Comparison of ENCODE assay signal across 1 cellular context in the genomic region with DNA sequence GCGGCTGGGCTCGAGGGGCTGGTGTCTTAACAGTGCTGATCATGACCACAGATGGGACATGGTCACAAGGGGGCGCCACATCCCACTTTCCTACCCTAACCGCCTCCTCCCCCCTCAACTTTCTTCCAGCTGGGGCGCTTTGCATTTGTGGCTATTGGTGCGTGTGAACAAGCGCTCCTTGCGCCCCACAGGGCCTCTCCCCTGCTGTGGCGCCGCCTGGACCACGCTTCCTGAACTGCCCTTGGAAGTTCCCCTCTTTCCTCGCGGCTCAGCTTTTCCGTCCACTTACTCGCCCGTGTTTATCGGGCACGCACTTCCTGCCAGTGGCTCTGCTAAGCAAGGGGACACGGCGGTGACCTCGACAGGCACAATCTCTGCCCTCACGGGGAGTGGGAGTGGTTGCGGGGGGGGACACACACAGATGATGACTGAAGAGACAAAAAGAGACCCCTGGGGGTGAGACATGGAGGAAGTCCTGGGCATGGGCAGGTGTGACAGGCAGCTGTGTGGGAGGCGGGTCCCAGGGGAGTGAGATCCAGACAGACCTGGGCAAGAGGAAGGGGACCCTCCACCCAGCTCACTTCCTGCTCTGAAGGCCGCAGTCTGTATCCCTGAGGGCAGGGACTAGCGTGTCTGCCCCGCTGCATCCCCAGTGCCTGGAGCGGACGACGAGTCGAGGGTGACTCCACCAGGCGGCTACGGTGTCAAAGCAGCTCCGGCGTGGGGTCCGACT.
TF ChIP-seq lines count a peak whose summit lies in the region.

No MANE protein-coding gene starts in this region.

TF ChIP-seq in GM12878, 131 proteins besides CTCF, POLR2A, EP300 and RAD21 (continued from another document and continues in another):
- TF ChIP-seq, protein P1, sequence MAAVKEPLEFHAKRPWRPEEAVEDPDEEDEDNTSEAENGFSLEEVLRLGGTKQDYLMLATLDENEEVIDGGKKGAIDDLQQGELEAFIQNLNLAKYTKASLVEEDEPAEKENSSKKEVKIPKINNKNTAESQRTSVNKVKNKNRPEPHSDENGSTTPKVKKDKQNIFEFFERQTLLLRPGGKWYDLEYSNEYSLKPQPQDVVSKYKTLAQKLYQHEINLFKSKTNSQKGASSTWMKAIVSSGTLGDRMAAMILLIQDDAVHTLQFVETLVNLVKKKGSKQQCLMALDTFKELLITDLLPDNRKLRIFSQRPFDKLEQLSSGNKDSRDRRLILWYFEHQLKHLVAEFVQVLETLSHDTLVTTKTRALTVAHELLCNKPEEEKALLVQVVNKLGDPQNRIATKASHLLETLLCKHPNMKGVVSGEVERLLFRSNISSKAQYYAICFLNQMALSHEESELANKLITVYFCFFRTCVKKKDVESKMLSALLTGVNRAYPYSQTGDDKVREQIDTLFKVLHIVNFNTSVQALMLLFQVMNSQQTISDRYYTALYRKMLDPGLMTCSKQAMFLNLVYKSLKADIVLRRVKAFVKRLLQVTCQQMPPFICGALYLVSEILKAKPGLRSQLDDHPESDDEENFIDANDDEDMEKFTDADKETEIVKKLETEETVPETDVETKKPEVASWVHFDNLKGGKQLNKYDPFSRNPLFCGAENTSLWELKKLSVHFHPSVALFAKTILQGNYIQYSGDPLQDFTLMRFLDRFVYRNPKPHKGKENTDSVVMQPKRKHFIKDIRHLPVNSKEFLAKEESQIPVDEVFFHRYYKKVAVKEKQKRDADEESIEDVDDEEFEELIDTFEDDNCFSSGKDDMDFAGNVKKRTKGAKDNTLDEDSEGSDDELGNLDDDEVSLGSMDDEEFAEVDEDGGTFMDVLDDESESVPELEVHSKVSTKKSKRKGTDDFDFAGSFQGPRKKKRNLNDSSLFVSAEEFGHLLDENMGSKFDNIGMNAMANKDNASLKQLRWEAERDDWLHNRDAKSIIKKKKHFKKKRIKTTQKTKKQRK (IDR thresholded peaks at IDR 0.05; ENCODE audit: low read depth, low read length) = no peak
- TF ChIP-seq SIN3A (IDR thresholded peaks at IDR 0.05; ENCODE audit: low read depth, low read length) (peak; percentile 76; the same call in 1 of the 2 replicates), CREM (IDR thresholded peaks at IDR 0.05; ENCODE audit: low read depth) (no peak), IRF4 (IDR thresholded peaks at IDR 0.05; ENCODE audit: low read depth, low read length) (peak; percentile 58; the same call in 1 of the 2 replicates), JUNB (IDR thresholded peaks at IDR 0.05) (no peak), ASH2L (IDR thresholded peaks at IDR 0.05; ENCODE audit: borderline replicate concordance, low read depth) (no peak), RAD51 (IDR thresholded peaks at IDR 0.05) (no peak), TCF7 (IDR thresholded peaks at IDR 0.05; ENCODE audit: borderline replicate concordance) (no peak), ATF7 (IDR thresholded peaks at IDR 0.05; ENCODE audit: low read depth) (no peak), PAX8 (IDR thresholded peaks at IDR 0.05) (no peak), ZNF274 (IDR thresholded peaks at IDR 0.05; ENCODE audit: insufficient read depth, insufficient read length) (no peak), PML (IDR thresholded peaks at IDR 0.05; ENCODE audit: low read length) (no peak), SMAD5 (IDR thresholded peaks at IDR 0.05; ENCODE audit: low read depth) (no peak), BCL11A (IDR thresholded peaks at IDR 0.05; ENCODE audit: low read depth, low read length) (no peak; the same call in 1 of the 2 replicates), NR2C1 (IDR thresholded peaks at IDR 0.05) (no peak), YBX1 (IDR thresholded peaks at IDR 0.05) (no peak), FOXK2 (IDR thresholded peaks at IDR 0.05) (no peak), TCF12 (IDR thresholded peaks at IDR 0.05; ENCODE audit: low read depth, low read length) (peak; percentile 88; the same call in 1 of the 2 replicates), SMAD1 (IDR thresholded peaks at IDR 0.05; ENCODE audit: low read depth, partially characterized antibody) (no peak), ETV6 (conservative IDR thresholded peaks at IDR 0.05 in 1 of 2, IDR thresholded peaks at IDR 0.05 in 1 of 2; ENCODE audit: borderline replicate concordance in 1 of 2, low read depth in 1 of 2) (no peak), SRF (IDR thresholded peaks at IDR 0.05; ENCODE audit: low read depth in 2 of 2, low read length in 2 of 2) (no peak), CHD4 (IDR thresholded peaks at IDR 0.05) (no peak)
- TF ChIP-seq, protein P2, sequence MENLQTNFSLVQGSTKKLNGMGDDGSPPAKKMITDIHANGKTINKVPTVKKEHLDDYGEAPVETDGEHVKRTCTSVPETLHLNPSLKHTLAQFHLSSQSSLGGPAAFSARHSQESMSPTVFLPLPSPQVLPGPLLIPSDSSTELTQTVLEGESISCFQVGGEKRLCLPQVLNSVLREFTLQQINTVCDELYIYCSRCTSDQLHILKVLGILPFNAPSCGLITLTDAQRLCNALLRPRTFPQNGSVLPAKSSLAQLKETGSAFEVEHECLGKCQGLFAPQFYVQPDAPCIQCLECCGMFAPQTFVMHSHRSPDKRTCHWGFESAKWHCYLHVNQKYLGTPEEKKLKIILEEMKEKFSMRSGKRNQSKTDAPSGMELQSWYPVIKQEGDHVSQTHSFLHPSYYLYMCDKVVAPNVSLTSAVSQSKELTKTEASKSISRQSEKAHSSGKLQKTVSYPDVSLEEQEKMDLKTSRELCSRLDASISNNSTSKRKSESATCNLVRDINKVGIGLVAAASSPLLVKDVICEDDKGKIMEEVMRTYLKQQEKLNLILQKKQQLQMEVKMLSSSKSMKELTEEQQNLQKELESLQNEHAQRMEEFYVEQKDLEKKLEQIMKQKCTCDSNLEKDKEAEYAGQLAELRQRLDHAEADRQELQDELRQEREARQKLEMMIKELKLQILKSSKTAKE (IDR thresholded peaks at IDR 0.05; ENCODE audit: low read depth, poor library complexity, severe bottlenecking) = no peak
- TF ChIP-seq, protein P3, sequence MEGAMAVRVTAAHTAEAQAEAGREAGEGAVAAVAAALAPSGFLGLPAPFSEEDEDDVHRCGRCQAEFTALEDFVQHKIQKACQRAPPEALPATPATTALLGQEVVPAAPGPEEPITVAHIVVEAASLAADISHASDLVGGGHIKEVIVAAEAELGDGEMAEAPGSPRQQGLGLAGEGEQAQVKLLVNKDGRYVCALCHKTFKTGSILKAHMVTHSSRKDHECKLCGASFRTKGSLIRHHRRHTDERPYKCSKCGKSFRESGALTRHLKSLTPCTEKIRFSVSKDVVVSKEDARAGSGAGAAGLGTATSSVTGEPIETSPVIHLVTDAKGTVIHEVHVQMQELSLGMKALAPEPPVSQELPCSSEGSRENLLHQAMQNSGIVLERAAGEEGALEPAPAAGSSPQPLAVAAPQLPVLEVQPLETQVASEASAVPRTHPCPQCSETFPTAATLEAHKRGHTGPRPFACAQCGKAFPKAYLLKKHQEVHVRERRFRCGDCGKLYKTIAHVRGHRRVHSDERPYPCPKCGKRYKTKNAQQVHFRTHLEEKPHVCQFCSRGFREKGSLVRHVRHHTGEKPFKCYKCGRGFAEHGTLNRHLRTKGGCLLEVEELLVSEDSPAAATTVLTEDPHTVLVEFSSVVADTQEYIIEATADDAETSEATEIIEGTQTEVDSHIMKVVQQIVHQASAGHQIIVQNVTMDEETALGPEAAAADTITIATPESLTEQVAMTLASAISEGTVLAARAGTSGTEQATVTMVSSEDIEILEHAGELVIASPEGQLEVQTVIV (IDR thresholded peaks at IDR 0.05; ENCODE audit: borderline replicate concordance, partially characterized antibody) = no peak
- TF ChIP-seq, protein P4, sequence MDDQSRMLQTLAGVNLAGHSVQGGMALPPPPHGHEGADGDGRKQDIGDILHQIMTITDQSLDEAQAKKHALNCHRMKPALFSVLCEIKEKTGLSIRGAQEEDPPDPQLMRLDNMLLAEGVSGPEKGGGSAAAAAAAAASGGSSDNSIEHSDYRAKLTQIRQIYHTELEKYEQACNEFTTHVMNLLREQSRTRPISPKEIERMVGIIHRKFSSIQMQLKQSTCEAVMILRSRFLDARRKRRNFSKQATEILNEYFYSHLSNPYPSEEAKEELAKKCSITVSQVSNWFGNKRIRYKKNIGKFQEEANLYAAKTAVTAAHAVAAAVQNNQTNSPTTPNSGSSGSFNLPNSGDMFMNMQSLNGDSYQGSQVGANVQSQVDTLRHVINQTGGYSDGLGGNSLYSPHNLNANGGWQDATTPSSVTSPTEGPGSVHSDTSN (IDR thresholded peaks at IDR 0.05; ENCODE audit: insufficient replicate concordance, low read depth, low read length) = peak; percentile 67
- TF ChIP-seq, protein P5, sequence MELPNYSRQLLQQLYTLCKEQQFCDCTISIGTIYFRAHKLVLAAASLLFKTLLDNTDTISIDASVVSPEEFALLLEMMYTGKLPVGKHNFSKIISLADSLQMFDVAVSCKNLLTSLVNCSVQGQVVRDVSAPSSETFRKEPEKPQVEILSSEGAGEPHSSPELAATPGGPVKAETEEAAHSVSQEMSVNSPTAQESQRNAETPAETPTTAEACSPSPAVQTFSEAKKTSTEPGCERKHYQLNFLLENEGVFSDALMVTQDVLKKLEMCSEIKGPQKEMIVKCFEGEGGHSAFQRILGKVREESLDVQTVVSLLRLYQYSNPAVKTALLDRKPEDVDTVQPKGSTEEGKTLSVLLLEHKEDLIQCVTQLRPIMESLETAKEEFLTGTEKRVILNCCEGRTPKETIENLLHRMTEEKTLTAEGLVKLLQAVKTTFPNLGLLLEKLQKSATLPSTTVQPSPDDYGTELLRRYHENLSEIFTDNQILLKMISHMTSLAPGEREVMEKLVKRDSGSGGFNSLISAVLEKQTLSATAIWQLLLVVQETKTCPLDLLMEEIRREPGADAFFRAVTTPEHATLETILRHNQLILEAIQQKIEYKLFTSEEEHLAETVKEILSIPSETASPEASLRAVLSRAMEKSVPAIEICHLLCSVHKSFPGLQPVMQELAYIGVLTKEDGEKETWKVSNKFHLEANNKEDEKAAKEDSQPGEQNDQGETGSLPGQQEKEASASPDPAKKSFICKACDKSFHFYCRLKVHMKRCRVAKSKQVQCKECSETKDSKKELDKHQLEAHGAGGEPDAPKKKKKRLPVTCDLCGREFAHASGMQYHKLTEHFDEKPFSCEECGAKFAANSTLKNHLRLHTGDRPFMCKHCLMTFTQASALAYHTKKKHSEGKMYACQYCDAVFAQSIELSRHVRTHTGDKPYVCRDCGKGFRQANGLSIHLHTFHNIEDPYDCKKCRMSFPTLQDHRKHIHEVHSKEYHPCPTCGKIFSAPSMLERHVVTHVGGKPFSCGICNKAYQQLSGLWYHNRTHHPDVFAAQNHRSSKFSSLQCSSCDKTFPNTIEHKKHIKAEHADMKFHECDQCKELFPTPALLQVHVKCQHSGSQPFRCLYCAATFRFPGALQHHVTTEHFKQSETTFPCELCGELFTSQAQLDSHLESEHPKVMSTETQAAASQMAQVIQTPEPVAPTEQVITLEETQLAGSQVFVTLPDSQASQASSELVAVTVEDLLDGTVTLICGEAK (IDR thresholded peaks at IDR 0.05; ENCODE audit: borderline replicate concordance) = no peak
- TF ChIP-seq, protein P6, sequence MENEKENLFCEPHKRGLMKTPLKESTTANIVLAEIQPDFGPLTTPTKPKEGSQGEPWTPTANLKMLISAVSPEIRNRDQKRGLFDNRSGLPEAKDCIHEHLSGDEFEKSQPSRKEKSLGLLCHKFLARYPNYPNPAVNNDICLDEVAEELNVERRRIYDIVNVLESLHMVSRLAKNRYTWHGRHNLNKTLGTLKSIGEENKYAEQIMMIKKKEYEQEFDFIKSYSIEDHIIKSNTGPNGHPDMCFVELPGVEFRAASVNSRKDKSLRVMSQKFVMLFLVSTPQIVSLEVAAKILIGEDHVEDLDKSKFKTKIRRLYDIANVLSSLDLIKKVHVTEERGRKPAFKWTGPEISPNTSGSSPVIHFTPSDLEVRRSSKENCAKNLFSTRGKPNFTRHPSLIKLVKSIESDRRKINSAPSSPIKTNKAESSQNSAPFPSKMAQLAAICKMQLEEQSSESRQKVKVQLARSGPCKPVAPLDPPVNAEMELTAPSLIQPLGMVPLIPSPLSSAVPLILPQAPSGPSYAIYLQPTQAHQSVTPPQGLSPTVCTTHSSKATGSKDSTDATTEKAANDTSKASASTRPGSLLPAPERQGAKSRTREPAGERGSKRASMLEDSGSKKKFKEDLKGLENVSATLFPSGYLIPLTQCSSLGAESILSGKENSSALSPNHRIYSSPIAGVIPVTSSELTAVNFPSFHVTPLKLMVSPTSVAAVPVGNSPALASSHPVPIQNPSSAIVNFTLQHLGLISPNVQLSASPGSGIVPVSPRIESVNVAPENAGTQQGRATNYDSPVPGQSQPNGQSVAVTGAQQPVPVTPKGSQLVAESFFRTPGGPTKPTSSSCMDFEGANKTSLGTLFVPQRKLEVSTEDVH (IDR thresholded peaks at IDR 0.05; ENCODE audit: low read depth, partially characterized antibody) = no peak
- TF ChIP-seq, protein P7, sequence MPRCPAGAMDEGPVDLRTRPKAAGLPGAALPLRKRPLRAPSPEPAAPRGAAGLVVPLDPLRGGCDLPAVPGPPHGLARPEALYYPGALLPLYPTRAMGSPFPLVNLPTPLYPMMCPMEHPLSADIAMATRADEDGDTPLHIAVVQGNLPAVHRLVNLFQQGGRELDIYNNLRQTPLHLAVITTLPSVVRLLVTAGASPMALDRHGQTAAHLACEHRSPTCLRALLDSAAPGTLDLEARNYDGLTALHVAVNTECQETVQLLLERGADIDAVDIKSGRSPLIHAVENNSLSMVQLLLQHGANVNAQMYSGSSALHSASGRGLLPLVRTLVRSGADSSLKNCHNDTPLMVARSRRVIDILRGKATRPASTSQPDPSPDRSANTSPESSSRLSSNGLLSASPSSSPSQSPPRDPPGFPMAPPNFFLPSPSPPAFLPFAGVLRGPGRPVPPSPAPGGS (IDR thresholded peaks at IDR 0.05; ENCODE audit: borderline replicate concordance, insufficient read depth, low read depth, low read length, poor library complexity, severe bottlenecking) = no peak
- TF ChIP-seq, protein P8, sequence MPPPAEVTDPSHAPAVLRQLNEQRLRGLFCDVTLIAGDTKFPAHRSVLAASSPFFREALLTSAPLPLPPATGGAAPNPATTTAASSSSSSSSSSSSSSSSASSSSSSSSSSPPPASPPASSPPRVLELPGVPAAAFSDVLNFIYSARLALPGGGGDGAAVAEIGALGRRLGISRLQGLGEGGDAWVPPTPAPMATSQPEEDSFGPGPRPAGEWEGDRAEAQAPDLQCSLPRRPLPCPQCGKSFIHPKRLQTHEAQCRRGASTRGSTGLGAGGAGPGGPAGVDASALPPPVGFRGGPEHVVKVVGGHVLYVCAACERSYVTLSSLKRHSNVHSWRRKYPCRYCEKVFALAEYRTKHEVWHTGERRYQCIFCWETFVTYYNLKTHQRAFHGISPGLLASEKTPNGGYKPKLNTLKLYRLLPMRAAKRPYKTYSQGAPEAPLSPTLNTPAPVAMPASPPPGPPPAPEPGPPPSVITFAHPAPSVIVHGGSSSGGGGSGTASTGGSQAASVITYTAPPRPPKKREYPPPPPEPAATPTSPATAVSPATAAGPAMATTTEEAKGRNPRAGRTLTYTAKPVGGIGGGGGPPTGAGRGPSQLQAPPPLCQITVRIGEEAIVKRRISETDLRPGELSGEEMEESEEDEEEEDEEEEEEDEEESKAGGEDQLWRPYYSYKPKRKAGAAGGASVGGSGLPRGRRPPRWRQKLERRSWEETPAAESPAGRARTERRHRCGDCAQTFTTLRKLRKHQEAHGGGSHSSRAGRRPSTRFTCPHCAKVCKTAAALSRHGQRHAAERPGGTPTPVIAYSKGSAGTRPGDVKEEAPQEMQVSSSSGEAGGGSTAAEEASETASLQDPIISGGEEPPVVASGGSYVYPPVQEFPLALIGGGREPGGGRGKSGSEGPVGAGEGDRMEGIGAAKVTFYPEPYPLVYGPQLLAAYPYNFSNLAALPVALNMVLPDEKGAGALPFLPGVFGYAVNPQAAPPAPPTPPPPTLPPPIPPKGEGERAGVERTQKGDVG (CRISPR knock-in tag; IDR thresholded peaks at IDR 0.05) = no peak
- TF ChIP-seq, protein P9, sequence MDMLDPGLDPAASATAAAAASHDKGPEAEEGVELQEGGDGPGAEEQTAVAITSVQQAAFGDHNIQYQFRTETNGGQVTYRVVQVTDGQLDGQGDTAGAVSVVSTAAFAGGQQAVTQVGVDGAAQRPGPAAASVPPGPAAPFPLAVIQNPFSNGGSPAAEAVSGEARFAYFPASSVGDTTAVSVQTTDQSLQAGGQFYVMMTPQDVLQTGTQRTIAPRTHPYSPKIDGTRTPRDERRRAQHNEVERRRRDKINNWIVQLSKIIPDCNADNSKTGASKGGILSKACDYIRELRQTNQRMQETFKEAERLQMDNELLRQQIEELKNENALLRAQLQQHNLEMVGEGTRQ (IDR thresholded peaks at IDR 0.05; ENCODE audit: borderline replicate concordance, low read depth, low read length) = no peak
